Comparison of ENCODE assay signal across 1 cellular context in genomic region chr9:136769710-136770191, GRCh38.
TF ChIP-seq lines count a peak whose summit lies in the region.

No MANE protein-coding gene starts in this region.

TF ChIP-seq in A549, 52 proteins besides CTCF, POLR2A, EP300 and RAD21 (continued from another document):
- TF ChIP-seq RARB (CRISPR knock-in tag; IDR thresholded peaks at IDR 0.05) (no peak), ESRRA (IDR thresholded peaks at IDR 0.05; ENCODE audit: borderline replicate concordance, low read length) (no peak), NFE2L2 (conservative IDR thresholded peaks at IDR 0.05; ENCODE audit: low read length) (no peak), BHLHE40 (IDR thresholded peaks at IDR 0.05; ENCODE audit: low read depth, low read length) (no peak), GATA3 (IDR thresholded peaks at IDR 0.05; ENCODE audit: borderline replicate concordance) (no peak), FOSB (CRISPR knock-in tag; IDR thresholded peaks at IDR 0.05) (no peak), MAX (IDR thresholded peaks at IDR 0.05) (peak; percentile 66), MYC (IDR thresholded peaks at IDR 0.05; ENCODE audit: borderline replicate concordance, low read length) (peak; percentile 17; the same call in 1 of the 2 replicates), SMC3 (IDR thresholded peaks at IDR 0.05) (peak; percentile 24; the same call in 1 of the 3 replicates)
